ENCODE assay signal across 9 cellular contexts in the genomic region with DNA sequence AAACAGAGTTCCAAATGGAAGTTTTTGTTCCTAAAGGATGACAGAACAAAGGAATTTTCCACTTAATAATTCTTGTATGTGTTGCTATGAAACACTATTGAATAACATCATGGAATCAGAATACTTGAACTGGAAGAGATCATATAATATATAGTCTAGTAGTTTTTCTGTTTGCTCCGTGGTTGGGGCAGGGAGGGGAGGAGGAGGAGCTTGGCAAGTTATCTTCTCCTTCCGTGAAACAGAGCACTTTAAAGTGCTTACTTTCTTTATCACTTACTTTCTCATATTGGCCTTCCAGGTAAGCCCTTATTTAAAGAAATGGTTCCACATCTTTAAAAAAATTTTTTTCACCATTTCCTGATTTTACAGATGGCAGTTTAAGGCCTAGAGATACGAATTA.
"Had no signal": no experiment of that assay in that cellular context is flagged by ENCODE, and none has a peak within 500 bp of the region (broad histone marks: within the 10 kb centered on the region; RNA-seq: fewer than 3 reads in every experiment).

No MANE protein-coding gene starts in this region.

- H3K4me3 Mint-ChIP-seq: GM23338, H9, HFFc6 had no signal

- DNase-seq: GM23248, GOT3, H7, H9, HCEC 1CT, HFFc6 had no signal

- H3K36me3 ChIP-seq: HAP-1 had no signal

- ATAC-seq: GM23338, HCT116 had no signal

- H3K27ac Mint-ChIP-seq: GM23338, H9, HFFc6 had no signal

- H3K4me1 ChIP-seq: HAP-1 had no signal

- H3K27ac ChIP-seq: GM23248 had no signal

- H3K4me3 ChIP-seq: GM23248, GM23338, HAP-1 had no signal

- H3K4me1 Mint-ChIP-seq: GM23338 had no signal

- H3K9me3 Mint-ChIP-seq: GM23338, H9, HFFc6 had no signal

- H3K9me3 ChIP-seq: HAP-1 had no signal
